Comparison of ENCODE assay signal across 20 cellular contexts in genomic region chr13:46778095-46778494, GRCh38.
"Had no signal": no experiment of that assay in that cellular context is flagged by ENCODE, and none has a peak within 500 bp of the region (broad histone marks: within the 10 kb centered on the region; RNA-seq: fewer than 3 reads in every experiment).

No MANE protein-coding gene starts in this region.

- DNase-seq: activated CD4-positive, alpha-beta T cell treated with anti-CD3 and anti-CD28 coated beads, Interleukin-2, amount 10 ng/mL, durations not matched to agents 24 days and 14 days; activated CD8-positive, alpha-beta T cell treated with anti-CD3 and anti-CD28 coated beads, Interleukin-2, amount 10 ng/mL, durations not matched to agents 7 days and 5 days; activated effector memory CD4-positive, alpha-beta T cell treated with Interleukin-2 at 50 U/mL for 16 hours; activated naive CD4-positive, alpha-beta T cell treated with anti-CD3 and anti-CD28 coated beads, Interleukin-2, amount 50 U/mL, for 16 hours; activated T-cell treated with anti-CD3 and anti-CD28 coated beads, Interleukin-2, amount 50 U/mL, for 24 hours; colonic mucosa; erythroblast; gastrocnemius medialis; heart right ventricle; left ventricle myocardium inferior; SJCRH30; stimulated activated CD4-positive, alpha-beta T cell treated with anti-CD3 and anti-CD28 coated beads, Interleukin-2, amount 100 ng/mL, for 24 hours; SW 1271; T-helper 9 cell; upper lobe of right lung had no signal

- H3K27me3 Mint-ChIP-seq: activated CD4-positive, alpha-beta T cell treated with anti-CD3 and anti-CD28 coated beads, Interleukin-2, amount 10 ng/mL, durations not matched to agents 24 days and 14 days; activated T-cell treated with anti-CD3 and anti-CD28 coated beads, Interleukin-2, amount 50 U/mL, for 24 hours; progenitor cell of endocrine pancreas; stimulated activated naive CD8-positive, alpha-beta T cell treated with anti-CD3 and anti-CD28 coated beads, Interleukin-15, Interleukin-2, amounts not matched to agents 100 ng/mL and 50 ng/mL, for 24 hours had no signal

- H3K27ac Mint-ChIP-seq: activated CD4-positive, alpha-beta T cell treated with anti-CD3 and anti-CD28 coated beads, Interleukin-2, amount 10 ng/mL, durations not matched to agents 24 days and 14 days; activated CD8-positive, alpha-beta T cell treated with anti-CD3 and anti-CD28 coated beads, Interleukin-2, amount 10 ng/mL, durations not matched to agents 7 days and 5 days; activated T-cell treated with anti-CD3 and anti-CD28 coated beads, Interleukin-2, amount 50 U/mL, for 24 hours; progenitor cell of endocrine pancreas; stimulated activated naive CD8-positive, alpha-beta T cell treated with anti-CD3 and anti-CD28 coated beads, Interleukin-15, Interleukin-2, amounts not matched to agents 100 ng/mL and 50 ng/mL, for 24 hours had no signal

- H3K4me1 Mint-ChIP-seq: neural crest cell had no signal

- H3K27me3 ChIP-seq: colonic mucosa, gastrocnemius medialis, heart right ventricle, right atrium auricular region, SJCRH30, suprapubic skin, upper lobe of right lung had no signal

- ATAC-seq: activated CD8-positive, alpha-beta T cell treated with anti-CD3 and anti-CD28 coated beads, Interleukin-2, amount 10 ng/mL, durations not matched to agents 7 days and 5 days; gastrocnemius medialis; heart right ventricle; upper lobe of right lung had no signal

- H3K4me1 ChIP-seq: colonic mucosa, gastrocnemius medialis, SJCRH30, suprapubic skin, upper lobe of right lung had no signal

- H3K27ac ChIP-seq: colonic mucosa, gastrocnemius medialis, left ventricle myocardium inferior, SJCRH30, suprapubic skin, upper lobe of right lung had no signal

- H3K4me3 ChIP-seq: colonic mucosa, gastrocnemius medialis, heart right ventricle, left ventricle myocardium inferior, right atrium auricular region, SJCRH30, suprapubic skin, upper lobe of right lung had no signal

- H3K9me3 ChIP-seq: colonic mucosa, gastrocnemius medialis, heart right ventricle, left ventricle myocardium inferior, right atrium auricular region, SJCRH30, suprapubic skin, upper lobe of right lung had no signal

- H3K9me3 Mint-ChIP-seq: activated CD4-positive, alpha-beta T cell treated with anti-CD3 and anti-CD28 coated beads, Interleukin-2, amount 10 ng/mL, durations not matched to agents 24 days and 14 days; activated T-cell treated with anti-CD3 and anti-CD28 coated beads, Interleukin-2, amount 50 U/mL, for 24 hours; neural crest cell; stimulated activated naive CD8-positive, alpha-beta T cell treated with anti-CD3 and anti-CD28 coated beads, Interleukin-15, Interleukin-2, amounts not matched to agents 100 ng/mL and 50 ng/mL, for 24 hours had no signal

- H3K4me3 Mint-ChIP-seq: activated CD4-positive, alpha-beta T cell treated with anti-CD3 and anti-CD28 coated beads, Interleukin-2, amount 10 ng/mL, durations not matched to agents 24 days and 14 days; activated CD8-positive, alpha-beta T cell treated with anti-CD3 and anti-CD28 coated beads, Interleukin-2, amount 10 ng/mL, durations not matched to agents 7 days and 5 days; activated T-cell treated with anti-CD3 and anti-CD28 coated beads, Interleukin-2, amount 50 U/mL, for 24 hours; neural crest cell; stimulated activated naive CD8-positive, alpha-beta T cell treated with anti-CD3 and anti-CD28 coated beads, Interleukin-15, Interleukin-2, amounts not matched to agents 100 ng/mL and 50 ng/mL, for 24 hours had no signal
